19 cellular contexts compared by ENCODE assay signal in the genomic region with DNA sequence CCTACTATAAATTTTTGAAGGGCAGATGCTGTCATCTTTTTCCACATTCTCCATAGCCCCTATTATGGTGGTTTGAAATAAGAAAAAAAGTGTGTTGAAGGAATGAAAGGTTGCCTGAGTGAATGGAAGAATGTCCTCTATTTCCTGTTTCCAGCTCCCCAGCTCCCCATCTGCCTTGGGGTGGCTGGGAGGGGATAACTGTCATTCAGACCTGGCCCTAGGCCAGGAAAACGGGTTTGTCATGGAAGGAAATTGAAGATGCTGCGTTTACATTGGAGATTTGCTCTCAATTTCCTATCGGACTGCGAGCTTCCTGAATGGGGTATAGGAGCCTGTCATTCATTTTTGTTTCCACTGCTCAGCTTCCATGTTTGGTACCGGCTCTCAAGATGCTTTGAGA. TPM values are rescaled to one million over a fixed set of nuclear protein-coding genes. Genes with fewer than 3 reads are reported as not detected.
DNase-seq lines count a peak whose midpoint lies in the region; ATAC-seq and TF ChIP-seq lines count a peak whose summit lies in the region.
"Had no signal": no experiment of that assay in that cellular context is flagged by ENCODE, and none has a peak within 500 bp of the region (broad histone marks: within the 10 kb centered on the region; RNA-seq: fewer than 3 reads in every experiment).

No MANE protein-coding gene starts in this region.

- H2AFZ ChIP-seq in GM23248 (peak overlapping the region; percentile 96), Loucy (ENCODE audit: low read length) (no peak overlapping the region), neural progenitor cell (replicated peaks) (no peak overlapping the region), OCI-LY7 (ENCODE audit: low read length) (no peak overlapping the region)

- in situ Hi-C loops in GM23248 (cut with MboI), result no loop called here

- DNase-seq in GM23248 (no peak), neural progenitor cell (ENCODE audit: low spot score) (no peak), OCI-LY7 (ENCODE audit: low spot score) (no peak), NCI-H226 (no peak)
- DNase-seq: activated CD4-positive, alpha-beta T cell treated with anti-CD3 and anti-CD28 coated beads, Interleukin-2, amount 50 U/mL, for 1 hour; activated naive CD8-positive, alpha-beta T cell treated with anti-CD3 and anti-CD28 coated beads, Interleukin-2, amount 10 ng/mL, durations not matched to agents 7 days and 5 days; activated T-cell treated with anti-CD3 and anti-CD28 coated beads, Interleukin-2, amount 50 U/mL, for 1 hour; CD4-positive, CD25-positive, alpha-beta regulatory T cell; GF-D8; heart left ventricle; NCI-H1417 treated with DMSO at 0.1 percent for 48 hours; NCI-H510A; RPMI8226 had no signal

- TF ChIP-seq CTCF in Loucy (conservative IDR thresholded peaks at IDR 0.05; ENCODE audit: low read length) (no peak), neural progenitor cell (IDR thresholded peaks at IDR 0.05) (no peak), OCI-LY7 (conservative IDR thresholded peaks at IDR 0.05; ENCODE audit: low read length) (no peak)

- H3K9me2 ChIP-seq in GM23248 (ENCODE audit: insufficient read depth) (no peaks in the 10 kb centered on the region), Loucy (replicated peaks; ENCODE audit: low read depth, low read length) (no peaks in the 10 kb centered on the region), OCI-LY7 (ENCODE audit: insufficient read depth, low read length) (no peaks in the 10 kb centered on the region)

- no peak for ATAC-seq in GM18861 (IDR thresholded peaks at IDR 0.05; ENCODE audit: unreplicated experiment)
- ATAC-seq: heart left ventricle had no signal

- H3F3A ChIP-seq in GM23248 (ENCODE audit: insufficient read depth) (no peaks in the 10 kb centered on the region), Loucy (ENCODE audit: low read depth) (no peaks in the 10 kb centered on the region), neural progenitor cell (ENCODE audit: low read depth) (peaks cover 69% of the 10 kb centered on the region)

- no peaks in the 10 kb centered on the region for H3K27me3 ChIP-seq in GM23248 (replicated peaks; ENCODE audit: insufficient read depth)
- no peaks in the 10 kb centered on the region for H3K27me3 ChIP-seq in Loucy (ENCODE audit: insufficient read depth, low read length, poor library complexity, severe bottlenecking)
- H3K27me3 ChIP-seq in ectodermal cell (ENCODE audit: control insufficient read depth, insufficient read depth, low read length, poor library complexity, severe bottlenecking), result no peaks in the 10 kb centered on the region
- no peaks in the 10 kb centered on the region for H3K27me3 ChIP-seq in neural progenitor cell

- H3K9me3 ChIP-seq in GM23248 (ENCODE audit: low read depth) (no peaks in the 10 kb centered on the region), Loucy (ENCODE audit: insufficient read depth, low read depth, low read length) (no peaks in the 10 kb centered on the region), ectodermal cell (ENCODE audit: control insufficient read depth, low read length) (no peaks in the 10 kb centered on the region), neural progenitor cell (ENCODE audit: low read depth) (no peaks in the 10 kb centered on the region), OCI-LY7 (ENCODE audit: low read length) (no peaks in the 10 kb centered on the region)
- H3K9me3 ChIP-seq: heart left ventricle had no signal

- CTCF ChIA-PET in OCI-LY7 (lab: Charles Lee; ENCODE audit: unreplicated experiment), result no interaction called here

- peak overlapping the region; percentile 100 for H3K27ac Mint-ChIP-seq in neural progenitor cell
- H3K27ac Mint-ChIP-seq: activated naive CD8-positive, alpha-beta T cell treated with anti-CD3 and anti-CD28 coated beads, Interleukin-2, amount 10 ng/mL, durations not matched to agents 7 days and 5 days; T-helper 1 cell treated with Interleukin-12 subunit alpha and Interleukin-12 subunit beta and Interleukin-4 antibody, amounts not matched to agents 30 μg/mL and 1 μg/mL, for 36 hours had no signal

- H3K4me1 ChIP-seq in GM23248 (ENCODE audit: insufficient read depth), result peaks cover 11% of the 10 kb centered on the region
- peaks cover 26% of the 10 kb centered on the region for H3K4me1 ChIP-seq in Loucy (ENCODE audit: insufficient read depth, low read length, poor library complexity, severe bottlenecking)
- peaks cover 19% of the 10 kb centered on the region for H3K4me1 ChIP-seq in ectodermal cell (ENCODE audit: control insufficient read depth, insufficient read depth, low read length)
- peaks cover 33% of the 10 kb centered on the region for H3K4me1 ChIP-seq in neural progenitor cell
- peaks cover 11% of the 10 kb centered on the region for H3K4me1 ChIP-seq in OCI-LY7 (ENCODE audit: insufficient read depth, low read length, poor library complexity, severe bottlenecking)

- peak overlapping the region; percentile 94 for H3K4me3 Mint-ChIP-seq in neural progenitor cell
- H3K4me3 Mint-ChIP-seq: central memory CD8-positive, alpha-beta T cell had no signal

- H3K9ac ChIP-seq in GM23248 (no peak overlapping the region), Loucy (ENCODE audit: low read depth, low read length, poor library complexity, severe bottlenecking) (peak overlapping the region; percentile 91), neural progenitor cell (no peak overlapping the region)

- H3K27ac ChIP-seq in GM23248 (no peak overlapping the region), ectodermal cell (ENCODE audit: insufficient read depth, low read depth, low read length, poor library complexity, severe bottlenecking) (peak overlapping the region; percentile 99), neural progenitor cell (peak overlapping the region; percentile 99), OCI-LY7 (ENCODE audit: low read depth, low read length, poor library complexity, severe bottlenecking) (no peak overlapping the region)
- H3K27ac ChIP-seq: epithelial cell of prostate, heart left ventricle had no signal

- H3K4me2 ChIP-seq in GM23248 (ENCODE audit: unreplicated experiment), result no peak overlapping the region
- H3K4me2 ChIP-seq in Loucy (ENCODE audit: low read depth, low read length, poor library complexity, severe bottlenecking), result peak overlapping the region; percentile 73
- peak overlapping the region; percentile 98 for H3K4me2 ChIP-seq in neural progenitor cell
- no peak overlapping the region for H3K4me2 ChIP-seq in OCI-LY7 (ENCODE audit: low read length)

- H3K36me3 ChIP-seq in GM23248 (ENCODE audit: low read depth) (no peaks in the 10 kb centered on the region), Loucy (ENCODE audit: insufficient read depth, low read length) (no peaks in the 10 kb centered on the region), ectodermal cell (ENCODE audit: control insufficient read depth, insufficient read depth, low read length) (no peaks in the 10 kb centered on the region), neural progenitor cell (no peaks in the 10 kb centered on the region), OCI-LY7 (ENCODE audit: insufficient read depth, low read length) (no peaks in the 10 kb centered on the region)
- H3K36me3 ChIP-seq: heart left ventricle had no signal

- POLR2A ChIA-PET in OCI-LY7 (lab: Charles Lee), result interaction anchor here (0.7 to 1.0 kb wide), 2 partner anchors 154 to 397 kb away, joined by 3 to 5 read pairs; no protein-coding TSS in a partner anchor

- no peaks in the 10 kb centered on the region for H3K9me3 Mint-ChIP-seq in neural progenitor cell
- H3K9me3 Mint-ChIP-seq: activated naive CD8-positive, alpha-beta T cell treated with anti-CD3 and anti-CD28 coated beads, Interleukin-2, amount 10 ng/mL, durations not matched to agents 7 days and 5 days; central memory CD8-positive, alpha-beta T cell; T-helper 1 cell treated with Interleukin-12 subunit alpha and Interleukin-12 subunit beta and Interleukin-4 antibody, amounts not matched to agents 30 μg/mL and 1 μg/mL, for 36 hours had no signal

- H3K4me3 ChIP-seq in GM23248, result no peak overlapping the region
- no peak overlapping the region for H3K4me3 ChIP-seq in Loucy (ENCODE audit: low read length, poor library complexity, severe bottlenecking)
- no peak overlapping the region for H3K4me3 ChIP-seq in ectodermal cell (ENCODE audit: insufficient read depth, low read depth, low read length)
- H3K4me3 ChIP-seq in neural progenitor cell, result no peak overlapping the region
- no peak overlapping the region for H3K4me3 ChIP-seq in OCI-LY7 (ENCODE audit: low read depth, low read length, poor library complexity, severe bottlenecking)

- H3K27me3 Mint-ChIP-seq in neural progenitor cell (ENCODE audit: insufficient read depth, low read depth), result peaks cover 9% of the 10 kb centered on the region

- 44 to 51% methylated on average over 5 of the region's 5 CpGs for WGBS in GM23248 (ENCODE audit: low coverage in 1 of 2, low lambda C conversion rate in 2 of 2, missing lambda C conversion rate in 2 of 2), 2 experiments
- WGBS in ectodermal cell, 2 experiments, result 43 to 44% methylated on average over 5 of the region's 5 CpGs

- H3K79me2 ChIP-seq in GM23248 (ENCODE audit: insufficient read depth) (peaks cover 20% of the 10 kb centered on the region), Loucy (ENCODE audit: insufficient read depth, low read length) (peaks cover 24% of the 10 kb centered on the region), neural progenitor cell (ENCODE audit: low read depth) (peaks cover 31% of the 10 kb centered on the region), OCI-LY7 (ENCODE audit: insufficient read depth, low read depth, low read length) (no peaks in the 10 kb centered on the region)

- H4K20me1 ChIP-seq in GM23248 (ENCODE audit: insufficient read depth), result no peaks in the 10 kb centered on the region
- H4K20me1 ChIP-seq in Loucy (ENCODE audit: insufficient read depth, low read length, poor library complexity, severe bottlenecking), result no peaks in the 10 kb centered on the region
- H4K20me1 ChIP-seq in neural progenitor cell (ENCODE audit: low read depth), result peaks cover 24% of the 10 kb centered on the region
- H4K20me1 ChIP-seq in OCI-LY7 (ENCODE audit: insufficient read depth, low read length), result no peaks in the 10 kb centered on the region

- H3K36me3 Mint-ChIP-seq in neural progenitor cell, result peaks cover 7% of the 10 kb centered on the region
- H3K36me3 Mint-ChIP-seq: CD4-positive, CD25-positive, alpha-beta regulatory T cell had no signal

- H3K4me1 Mint-ChIP-seq in neural progenitor cell, result peaks cover 51% of the 10 kb centered on the region

- intact Hi-C loops in OCI-LY7 (cut with micrococcal nuclease; ENCODE audit: unreplicated experiment), result no loop called here

- no TSS peak for BruUV-seq in OCI-LY7 (replicated peaks; lab: Mats Ljungman, UMichigan)

RNA-seq across cellular contexts. Expression of a gene that starts 2.2 kb away (rescaled TPM):
- 13.4 and 21.4 TPM in 2 replicates for total RNA-seq in GM23248 (2014; rRNA removed; shearing (Covaris generic))
- 6.3 and 7.1 TPM in 2 replicates for polyA plus RNA-seq in GM23248 (2016; fragmentation: Nextera tagmentation; extraction: Ambion mirVana)
- 101 TPM for polyA plus RNA-seq in ectodermal cell (2013, experiment 1 of 4)
- polyA plus RNA-seq in ectodermal cell (2013, experiment 2 of 4), result 101 TPM
- polyA plus RNA-seq in ectodermal cell (2013, experiment 3 of 4), result 90.1 TPM
- 92.5 TPM for polyA plus RNA-seq in ectodermal cell (2013, experiment 4 of 4)
- total RNA-seq in neural progenitor cell (ENCODE audit: low replicate concordance) (56.6 and 188 TPM in 2 replicates), OCI-LY7 (2022) (9.2 and 10.9 TPM in 2 replicates)
- 3.7 and 4.4 TPM in 2 replicates for total RNA-seq in OCI-LY7 (2014; rRNA removed; shearing (Covaris generic))
- total RNA-seq: CD4-positive, CD25-positive, alpha-beta regulatory T cell had no signal
- polyA plus RNA-seq: CD4-positive, CD25-positive, alpha-beta regulatory T cell had no signal

RNA-seq across cellular contexts. Expression of a gene that starts 51.9 kb away (rescaled TPM):
- 18.0 and 24.7 TPM in 2 replicates for total RNA-seq in GM23248 (2014; rRNA removed; shearing (Covaris generic))
- polyA plus RNA-seq in GM23248 (2016; fragmentation: Nextera tagmentation; extraction: Ambion mirVana), result 28.4 and 29.4 TPM in 2 replicates
- polyA plus RNA-seq in ectodermal cell (2013, experiment 1 of 4), result 37.0 TPM
- 54.3 TPM for polyA plus RNA-seq in ectodermal cell (2013, experiment 2 of 4)
- 31.5 TPM for polyA plus RNA-seq in ectodermal cell (2013, experiment 3 of 4)
- polyA plus RNA-seq in ectodermal cell (2013, experiment 4 of 4), result 35.4 TPM
- 41.4 and 44.1 TPM in 2 replicates for total RNA-seq in neural progenitor cell (ENCODE audit: low replicate concordance)
- 24.5 and 24.7 TPM in 2 replicates for total RNA-seq in OCI-LY7 (2014; rRNA removed; shearing (Covaris generic))
- 59.1 and 61.1 TPM in 2 replicates for total RNA-seq in OCI-LY7 (2022)

Comparison
In these comparisons a context has a peak if more than half of its experiments do, and no peak if none do; other contexts are left out.
1. H3K27ac ChIP-seq: peak in ectodermal cell (single experiment) and neural progenitor cell (single experiment); none in GM23248 (single experiment) and OCI-LY7 (single experiment).
2. H3K4me2 ChIP-seq: peak in Loucy (single experiment) and neural progenitor cell (single experiment); none in GM23248 (single experiment) and OCI-LY7 (single experiment).